8 cellular contexts compared by ENCODE assay signal in the genomic region with DNA sequence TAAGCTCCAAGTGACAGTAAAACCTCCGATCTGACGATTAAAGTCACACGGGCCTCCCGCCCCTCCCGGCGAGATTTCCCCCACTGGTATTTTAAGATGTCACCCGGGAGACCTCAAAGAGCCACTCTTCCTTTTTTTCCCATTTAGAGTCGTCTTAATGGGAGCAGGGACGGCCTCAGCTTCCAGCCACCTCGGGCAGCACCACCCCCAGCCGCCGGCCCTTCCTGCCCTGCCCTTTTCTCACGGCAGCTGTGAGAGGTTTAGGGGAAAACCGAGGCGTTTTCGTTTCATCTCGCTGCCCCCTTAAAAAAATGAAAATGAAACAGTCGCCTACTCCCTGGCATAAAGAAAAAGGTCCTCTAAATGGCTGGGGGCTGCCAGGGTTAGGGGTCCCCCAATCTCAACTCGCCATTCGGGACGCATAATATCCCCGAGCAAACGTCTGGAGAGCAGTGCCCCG. TPM values are rescaled to one million over a fixed set of nuclear protein-coding genes. Genes with fewer than 3 reads are reported as not detected.
DNase-seq lines count a peak whose midpoint lies in the region; ATAC-seq lines count a peak whose summit lies in the region.

No MANE protein-coding gene starts in this region.

- H3K4me3 ChIP-seq in MG63 (peak overlapping the region; percentile 65), mononuclear cell (ENCODE audit: low read length) (peak overlapping the region; percentile 85)

- peaks cover 71% of the 10 kb centered on the region for H3K4me1 ChIP-seq in mononuclear cell (ENCODE audit: insufficient read depth, low read length)

- peaks cover 18% of the 10 kb centered on the region for H3K36me3 ChIP-seq in MG63

- DNase-seq in DMS53 treated with DMSO at 0.1 percent for 48 hours (lab: John Stamatoyannopoulos, UW; ENCODE audit: unreplicated experiment) (peak; percentile 23), MG63 (peak; percentile 33), HT-29 (ENCODE audit: low spot score) (no peak), AG08396 (ENCODE audit: low spot score) (no peak)
- peak; percentile 59 for DNase-seq in activated naive CD4-positive, alpha-beta T cell treated with anti-CD3 and anti-CD28 coated beads, Interleukin-2, amount 50 U/mL, for 16 hours

- ATAC-seq in HG02973 (IDR thresholded peaks at IDR 0.05; ENCODE audit: unreplicated experiment), result no peak
- ATAC-seq in HG02840 (IDR thresholded peaks at IDR 0.05; ENCODE audit: low FRiP score, unreplicated experiment), result no peak

- H3K9me3 ChIP-seq in MG63, result no peaks in the 10 kb centered on the region
- no peaks in the 10 kb centered on the region for H3K9me3 ChIP-seq in mononuclear cell (ENCODE audit: low read depth, low read length)

- H3K27me3 ChIP-seq in MG63, result no peaks in the 10 kb centered on the region
- H3K27me3 ChIP-seq in mononuclear cell (ENCODE audit: insufficient read depth, low read length), result no peaks in the 10 kb centered on the region

RNA-seq across cellular contexts. Expression of a gene that starts 1.4 kb away (rescaled TPM):
- total RNA-seq in MG63 (2014; rRNA removed; shearing (Covaris generic); ENCODE audit: low replicate concordance), result 4.6 and 5.8 TPM in 2 replicates
- 76.4 TPM for total RNA-seq in mononuclear cell
- 0.18 TPM in 1 of 2 replicates, not detected in the other for total RNA-seq in HT-29 (2014; rRNA removed; shearing (Covaris generic))

Comparison
In these comparisons a context has a peak if more than half of its experiments do, and no peak if none do; other contexts are left out.
1. DNase-seq: peak in DMS53 treated with DMSO at 0.1 percent for 48 hours (single experiment), MG63 (single experiment) and activated naive CD4-positive, alpha-beta T cell treated with anti-CD3 and anti-CD28 coated beads, Interleukin-2, amount 50 U/mL, for 16 hours (single experiment); none in HT-29 (single experiment) and AG08396 (single experiment).
2. RNA of a gene that starts 1.4 kb away (total RNA-seq): 76.4 TPM in mononuclear cell (single experiment); 4.6 to 5.8 TPM in MG63 and 0.18 TPM in HT-29; every median in the first group is over 10 times any median in the second.